ENCODE assay signal across 19 cellular contexts in genomic region chr3:22523925-22524324, GRCh38.
DNase-seq lines count a peak whose midpoint lies in the region; ATAC-seq, FAIRE-seq and TF ChIP-seq lines count a peak whose summit lies in the region.
"Had no signal": no experiment of that assay in that cellular context is flagged by ENCODE, and none has a peak within 500 bp of the region (broad histone marks: within the 10 kb centered on the region; RNA-seq: fewer than 3 reads in every experiment).

No MANE protein-coding gene starts in this region.

- H3K23ac ChIP-seq in IMR-90 (ENCODE audit: low read depth, low read length) (no peak overlapping the region), H1 (ENCODE audit: insufficient read length) (no peak overlapping the region)

- TF ChIP-seq POLR2A in A549 (IDR thresholded peaks at IDR 0.05; ENCODE audit: low read length) (no peak), IMR-90 (IDR thresholded peaks at IDR 0.05; ENCODE audit: low read depth, low read length) (no peak), H1 (IDR thresholded peaks at IDR 0.05; ENCODE audit: control extremely low read depth in 1 of 2, low read depth in 2 of 2, low read length in 2 of 2) (no peak)

- H3K56ac ChIP-seq in IMR-90 (ENCODE audit: extremely low read depth, insufficient read depth, low read length) (no peak overlapping the region), H1 (replicated peaks; ENCODE audit: insufficient read length, low read depth, low read length) (no peak overlapping the region)

- H2BK12ac ChIP-seq in H1 (ENCODE audit: low read depth, low read length) = no peak overlapping the region

- H3K4me3 ChIP-seq in A549 (no peak overlapping the region), IMR-90 (ENCODE audit: insufficient read depth, low read depth, low read length) (no peak overlapping the region), H1 (ENCODE audit: extremely low read depth in 1 of 4, insufficient read depth in 2 of 4, low read depth in 3 of 4, low read length in 4 of 4) (no peak overlapping the region)
- H3K4me3 ChIP-seq: BLaER1 treated with 17β-estradiol and CSF1 and Interleukin-3, amounts not matched to agents 10 nM and 100 nM had no signal

- CTCF ChIA-PET in A549 (lab: Yijun Ruan, JAX) (no interaction called here), IMR-90 (lab: Yijun Ruan, JAX) (no interaction called here), H1 (lab: Charles Lee; ENCODE audit: partially characterized antibody) (no interaction called here)

- no peaks in the 10 kb centered on the region for H3K36me3 ChIP-seq in IMR-90 (ENCODE audit: control insufficient read depth, insufficient read depth, low read length)
- no peaks in the 10 kb centered on the region for H3K36me3 ChIP-seq in H1 (ENCODE audit: control insufficient read depth in 2 of 4, insufficient read depth in 4 of 4, low read length in 3 of 4)
- H3K36me3 ChIP-seq: BLaER1 treated with 17β-estradiol and CSF1 and Interleukin-3, amounts not matched to agents 10 nM and 100 nM had no signal

- H3K9ac ChIP-seq in IMR-90 (ENCODE audit: low read depth, low read length) = no peak overlapping the region
- H3K9ac ChIP-seq in H1 (replicated peaks in 1 of 4; ENCODE audit: extremely low read depth in 1 of 4, low read depth in 3 of 4, low read length in 3 of 4) = no peak overlapping the region
- H3K9ac ChIP-seq: BLaER1 treated with 17β-estradiol and CSF1 and Interleukin-3, amounts not matched to agents 10 nM and 100 nM had no signal

- H3K9me3 ChIP-seq in A549 (no peaks in the 10 kb centered on the region), IMR-90 (ENCODE audit: control insufficient read depth, insufficient read depth, low read length) (no peaks in the 10 kb centered on the region), H1 (ENCODE audit: insufficient read depth in 2 of 2, low read depth in 1 of 2, low read length in 1 of 2) (0 out of 4 replicates have a peak, but pooled peaks cover 0 to under 1% of the 10 kb centered on the region in 2 experiments)
- H3K9me3 ChIP-seq: BLaER1 treated with 17β-estradiol and CSF1 and Interleukin-3, amounts not matched to agents 10 nM and 100 nM; Caco-2 had no signal

- H3K23me2 ChIP-seq in H1 (ENCODE audit: low read depth, low read length) = no peaks in the 10 kb centered on the region

- no peak for TF ChIP-seq EP300 in A549 (IDR thresholded peaks at IDR 0.05)
- no peak for TF ChIP-seq EP300 in H1 (IDR thresholded peaks at IDR 0.05; ENCODE audit: borderline replicate concordance in 1 of 2, low read depth in 2 of 2, low read length in 2 of 2)

- DNase-seq in A549 (ENCODE audit: low read depth in 1 of 2, low spot score in 1 of 2) (no peak), IMR-90 (no peak), H1 (ENCODE audit: low read depth in 1 of 2, low spot score in 2 of 2) (no peak), SIG-M5 (lab: John Stamatoyannopoulos, UW) (no peak), NCI-H1417 (lab: John Stamatoyannopoulos, UW) (no peak)
- DNase-seq: 8988T; AML-193; Caco-2; Calu3; CD4-positive, alpha-beta T cell; CD8-positive, alpha-beta T cell; DMS79 treated with DMSO at 0.1 percent for 48 hours; GF-D8 had no signal

- TF ChIP-seq CTCF in A549 (IDR thresholded peaks at IDR 0.05) (no peak), IMR-90 (conservative IDR thresholded peaks at IDR 0.05; ENCODE audit: low read depth, low read length) (no peak), H1 (IDR thresholded peaks at IDR 0.05; ENCODE audit: control extremely low read depth in 1 of 3, insufficient read depth in 1 of 3, low read depth in 1 of 3, low read length in 3 of 3) (no peak)

- no peak overlapping the region for H2BK120ac ChIP-seq in IMR-90 (ENCODE audit: low read depth, low read length)
- no peak overlapping the region for H2BK120ac ChIP-seq in H1 (replicated peaks; ENCODE audit: low read depth, low read length)

- H2BK20ac ChIP-seq in IMR-90 (ENCODE audit: low read depth, low read length) (no peak overlapping the region), H1 (ENCODE audit: low read length) (no peak overlapping the region)

- H4K20me1 ChIP-seq in IMR-90 (ENCODE audit: insufficient read depth, low read length) = no peaks in the 10 kb centered on the region
- no peaks in the 10 kb centered on the region for H4K20me1 ChIP-seq in H1 (replicated peaks in 1 of 2; ENCODE audit: control insufficient read depth in 1 of 2, insufficient read depth in 2 of 2, low read length in 2 of 2)
- H4K20me1 ChIP-seq: BLaER1 treated with 17β-estradiol and CSF1 and Interleukin-3, amounts not matched to agents 10 nM and 100 nM had no signal

- TF ChIP-seq RAD21 in A549 (conservative IDR thresholded peaks at IDR 0.05 in 1 of 2, IDR thresholded peaks at IDR 0.05 in 1 of 2) = no peak
- no peak for TF ChIP-seq RAD21 in IMR-90 (IDR thresholded peaks at IDR 0.05; ENCODE audit: low read length)
- no peak for TF ChIP-seq RAD21 in H1 (IDR thresholded peaks at IDR 0.05 in 1 of 2, conservative IDR thresholded peaks at IDR 0.05 in 1 of 2; ENCODE audit: low read depth in 2 of 2, low read length in 2 of 2)

- intact Hi-C loops in IMR-90 (cut with micrococcal nuclease) = no loop called here

- H3K4me1 ChIP-seq in A549 = no peaks in the 10 kb centered on the region
- H3K4me1 ChIP-seq in IMR-90 (ENCODE audit: control insufficient read depth, insufficient read depth, low read length) = no peaks in the 10 kb centered on the region
- H3K4me1 ChIP-seq in H1 (replicated peaks in 1 of 4; ENCODE audit: control insufficient read depth in 3 of 4, insufficient read depth in 4 of 4, low read length in 3 of 4) = no peaks in the 10 kb centered on the region
- H3K4me1 ChIP-seq: Caco-2 had no signal

- H3K79me1 ChIP-seq in IMR-90 (ENCODE audit: low read depth in 1 of 2, low read length in 2 of 2) = no peaks in the 10 kb centered on the region
- H3K79me1 ChIP-seq in H1 (ENCODE audit: low read depth, low read length) = no peaks in the 10 kb centered on the region

- no peak overlapping the region for H2BK5ac ChIP-seq in IMR-90 (ENCODE audit: low read depth, low read length, poor library complexity, severe bottlenecking)
- H2BK5ac ChIP-seq in H1 (ENCODE audit: low read depth, low read length) = no peak overlapping the region

- H3K4me2 ChIP-seq in A549 = no peak overlapping the region
- H3K4me2 ChIP-seq in IMR-90 (ENCODE audit: low read depth, low read length) = no peak overlapping the region
- H3K4me2 ChIP-seq in H1 (ENCODE audit: insufficient read depth in 1 of 2, low read depth in 2 of 2, low read length in 2 of 2) = no peak overlapping the region
- H3K4me2 ChIP-seq: BLaER1 treated with 17β-estradiol and CSF1 and Interleukin-3, amounts not matched to agents 10 nM and 100 nM had no signal

- H3K9me1 ChIP-seq in IMR-90 (ENCODE audit: insufficient read depth, low read length) = no peaks in the 10 kb centered on the region

- H4K8ac ChIP-seq in IMR-90 (ENCODE audit: low read depth in 2 of 2, low read length in 2 of 2) = no peak overlapping the region
- no peak overlapping the region for H4K8ac ChIP-seq in H1 (ENCODE audit: extremely low read depth, insufficient read depth, low read length)

- no peak overlapping the region for H3K14ac ChIP-seq in IMR-90 (replicated peaks; ENCODE audit: low read depth, low read length)
- no peak overlapping the region for H3K14ac ChIP-seq in H1 (ENCODE audit: insufficient read length)

- POLR2A ChIA-PET in A549 (lab: Yijun Ruan, JAX) (no interaction called here), IMR-90 (lab: Charles Lee; ENCODE audit: unreplicated experiment) (no interaction called here), H1 (lab: Charles Lee; ENCODE audit: partially characterized antibody) (no interaction called here)

- no peak for ATAC-seq in A549
- no peak for ATAC-seq in IMR-90 (ENCODE audit: low read depth)
- ATAC-seq: CD8-positive, alpha-beta T cell had no signal

- FAIRE-seq in A549 (lab: Jason Lieb, UNC) (no peak), H1 (lab: Jason Lieb, UNC) (no peak)
- FAIRE-seq: A204.1, D721Med, GM12891, GM19239 had no signal

- no TSS peak for BruUV-seq in IMR-90 (replicated peaks; lab: Mats Ljungman, UMichigan)

- H3K18ac ChIP-seq in IMR-90 (ENCODE audit: low read depth, low read length) = no peak overlapping the region
- H3K18ac ChIP-seq in H1 (ENCODE audit: extremely low read depth, low read length) = no peak overlapping the region

- no peak overlapping the region for H2AK9ac ChIP-seq in IMR-90 (replicated peaks; ENCODE audit: low read depth, low read length, poor library complexity)

- dilution Hi-C loops in IMR-90 (cut with HindIII; ENCODE audit: low sequenced_read_pairs, unreplicated experiment) = no loop called here

- 23% methylated on average over 3 of the region's 3 CpGs for WGBS in A549 (ENCODE audit: missing lambda C conversion rate)
- no CpG with 5 or more reads among the region's 3 CpGs for WGBS in IMR-90 (ENCODE audit: extremely low coverage in 2 of 2, insufficient read length in 1 of 2), 2 experiments
- 94% methylated on average over 3 of the region's 3 CpGs; no CpG with 5 or more reads in 1 of the 2 experiments for WGBS in H1 (ENCODE audit: extremely low coverage in 1 of 2, insufficient coverage in 1 of 2, insufficient read length in 1 of 2, insufficient replicate concordance in 2 of 2, low coverage in 1 of 2, low lambda C conversion rate in 2 of 2, missing lambda C conversion rate in 1 of 2), 2 experiments

- no peaks in the 10 kb centered on the region for H3K79me2 ChIP-seq in H1 (ENCODE audit: control insufficient read depth in 1 of 2, insufficient read depth in 2 of 2, low read length in 2 of 2)

- no peak overlapping the region for H4K91ac ChIP-seq in IMR-90 (ENCODE audit: insufficient read depth, low read depth, low read length)
- no peak overlapping the region for H4K91ac ChIP-seq in H1 (replicated peaks; ENCODE audit: insufficient read length, low read length)

- H3K4ac ChIP-seq in IMR-90 (ENCODE audit: low read depth, low read length) = no peak overlapping the region
- no peak overlapping the region for H3K4ac ChIP-seq in H1 (replicated peaks; ENCODE audit: insufficient read length, low read depth, low read length)

- H2AK5ac ChIP-seq in IMR-90 (ENCODE audit: low read depth, low read length) = no peak overlapping the region
- H2AK5ac ChIP-seq in H1 (ENCODE audit: low read depth, low read length) = no peak overlapping the region

- H4K5ac ChIP-seq in IMR-90 (ENCODE audit: low read depth, low read length) = no peak overlapping the region
- no peak overlapping the region for H4K5ac ChIP-seq in H1 (ENCODE audit: insufficient read length, low read depth, low read length)

- H3K27me3 ChIP-seq in IMR-90 (ENCODE audit: control insufficient read depth, insufficient read depth, low read length) (no peaks in the 10 kb centered on the region), H1 (replicated peaks in 1 of 4; ENCODE audit: control insufficient read depth in 3 of 4, extremely low read depth in 1 of 4, insufficient read depth in 3 of 4, low read length in 3 of 4) (no peaks in the 10 kb centered on the region)
- H3K27me3 ChIP-seq: BLaER1 treated with 17β-estradiol and CSF1 and Interleukin-3, amounts not matched to agents 10 nM and 100 nM had no signal

- H2AFZ ChIP-seq in IMR-90 (replicated peaks; ENCODE audit: low read length, poor library complexity) (no peak overlapping the region), H1 (ENCODE audit: low read length) (no peak overlapping the region)

- in situ Hi-C loops in IMR-90 (cut with MboI; ENCODE audit: low sequenced_read_pairs) = no loop called here

- no peak overlapping the region for H3K27ac ChIP-seq in A549
- no peak overlapping the region for H3K27ac ChIP-seq in IMR-90 (ENCODE audit: insufficient read depth, low read length)
- H3K27ac ChIP-seq in H1 (ENCODE audit: low read depth, low read length) = no peak overlapping the region
- H3K27ac ChIP-seq: BLaER1 treated with 17β-estradiol and CSF1 and Interleukin-3, amounts not matched to agents 10 nM and 100 nM; C4-2B had no signal

- H2BK15ac ChIP-seq in IMR-90 (ENCODE audit: low read depth, low read length) (no peak overlapping the region), H1 (ENCODE audit: low read length) (no peak overlapping the region)

Comparison
In these comparisons a context has a peak if more than half of its experiments do, and no peak if none do; other contexts are left out.
1. Of the 18 proteins assayed by ChIP-seq in both H1 and A549: peak only in H1: none; only in A549: MAFK; in both: none; in neither: 17.